Comparison of ENCODE assay signal across 11 cellular contexts in genomic region chrX:7242613-7243012, GRCh38.
DNase-seq lines count a peak whose midpoint lies in the region; ATAC-seq and TF ChIP-seq lines count a peak whose summit lies in the region.
"Had no signal": no experiment of that assay in that cellular context is flagged by ENCODE, and none has a peak within 500 bp of the region (broad histone marks: within the 10 kb centered on the region; RNA-seq: fewer than 3 reads in every experiment).

No MANE protein-coding gene starts in this region.

- no peaks in the 10 kb centered on the region for H3K27me3 ChIP-seq in upper lobe of right lung

- TF ChIP-seq CTCF in upper lobe of right lung (IDR thresholded peaks at IDR 0.05): no peak
- no peak for TF ChIP-seq CTCF in coronary artery (IDR thresholded peaks at IDR 0.05)
- TF ChIP-seq CTCF in mucosa of descending colon (IDR thresholded peaks at IDR 0.05): no peak

- intact Hi-C loops in upper lobe of right lung (cut with DNase I): no loop called here
- intact Hi-C loops in mucosa of descending colon (cut with DNase I, micrococcal nuclease): no loop called here

- ATAC-seq in GM18511 (IDR thresholded peaks at IDR 0.05; ENCODE audit: unreplicated experiment): peak; percentile 98
- ATAC-seq in GM19463 (IDR thresholded peaks at IDR 0.05; ENCODE audit: unreplicated experiment): peak; percentile 98
- peak; percentile 99 for ATAC-seq in HG02884 (IDR thresholded peaks at IDR 0.05; ENCODE audit: unreplicated experiment)
- peak; percentile 99 for ATAC-seq in HG03565 (IDR thresholded peaks at IDR 0.05; ENCODE audit: unreplicated experiment)
- no peak for ATAC-seq in upper lobe of right lung
- no peak for ATAC-seq in mucosa of descending colon

- no peak overlapping the region for H3K4me3 ChIP-seq in upper lobe of right lung
- H3K4me3 ChIP-seq in coronary artery: no peak overlapping the region
- no peak overlapping the region for H3K4me3 ChIP-seq in mucosa of descending colon

- H3K9me3 ChIP-seq in upper lobe of right lung (no peaks in the 10 kb centered on the region), mucosa of descending colon (no peaks in the 10 kb centered on the region)

- H3K4me1 ChIP-seq in upper lobe of right lung (no peaks in the 10 kb centered on the region), mucosa of descending colon (ENCODE audit: low read depth) (no peaks in the 10 kb centered on the region)

- H3K36me3 ChIP-seq in upper lobe of right lung (no peaks in the 10 kb centered on the region), mucosa of descending colon (ENCODE audit: low read depth) (no peaks in the 10 kb centered on the region)

- DNase-seq in upper lobe of right lung: no peak
- DNase-seq in NCI-H1092 (lab: John Stamatoyannopoulos, UW): no peak
- no peak for DNase-seq in coronary artery (ENCODE audit: low spot score)
- DNase-seq in mucosa of descending colon: no peak
- DNase-seq: CD4-positive, CD25-positive, alpha-beta regulatory T cell; cerebellar nuclear complex; natural killer cell had no signal

- no peak overlapping the region for H3K27ac ChIP-seq in upper lobe of right lung
- no peak overlapping the region for H3K27ac ChIP-seq in coronary artery

Comparison
In these comparisons a context has a peak if more than half of its experiments do, and no peak if none do; other contexts are left out.
1. ATAC-seq: peak in GM18511 (single experiment), GM19463 (single experiment), HG02884 (single experiment) and HG03565 (single experiment); none in upper lobe of right lung (single experiment) and mucosa of descending colon (single experiment).